Comparison of ENCODE assay signal across 1 cellular context in genomic region chr5:163437309-163438182, GRCh38.
A peak's percentile ranks its signal among the peaks of the same experiment; 100 is the strongest.
TF ChIP-seq lines count a peak whose summit lies in the region.

A gene with protein sequence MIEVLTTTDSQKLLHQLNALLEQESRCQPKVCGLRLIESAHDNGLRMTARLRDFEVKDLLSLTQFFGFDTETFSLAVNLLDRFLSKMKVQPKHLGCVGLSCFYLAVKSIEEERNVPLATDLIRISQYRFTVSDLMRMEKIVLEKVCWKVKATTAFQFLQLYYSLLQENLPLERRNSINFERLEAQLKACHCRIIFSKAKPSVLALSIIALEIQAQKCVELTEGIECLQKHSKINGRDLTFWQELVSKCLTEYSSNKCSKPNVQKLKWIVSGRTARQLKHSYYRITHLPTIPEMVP (plus strand): TSS chr5:163437595. CDS start chr5:163439257, 1,662 bp downstream.

TF ChIP-seq in GM23338, 12 proteins besides CTCF, POLR2A, EP300 and RAD21:
- TF ChIP-seq POLR2AphosphoS5 (IDR thresholded peaks at IDR 0.05; ENCODE audit: low read depth) (peak; percentile 99), ZNF331 (CRISPR knock-in tag; IDR thresholded peaks at IDR 0.05; ENCODE audit: low read depth) (no peak), CREB1 (CRISPR knock-in tag; IDR thresholded peaks at IDR 0.05; ENCODE audit: low read depth) (peak; percentile 47; the same call in 1 of the 2 replicates), NANOG (IDR thresholded peaks at IDR 0.05; ENCODE audit: borderline replicate concordance) (no peak), ZNF462 (CRISPR knock-in tag; IDR thresholded peaks at IDR 0.05) (no peak)
